ENCODE assay signal across 8 cellular contexts in the genomic region with DNA sequence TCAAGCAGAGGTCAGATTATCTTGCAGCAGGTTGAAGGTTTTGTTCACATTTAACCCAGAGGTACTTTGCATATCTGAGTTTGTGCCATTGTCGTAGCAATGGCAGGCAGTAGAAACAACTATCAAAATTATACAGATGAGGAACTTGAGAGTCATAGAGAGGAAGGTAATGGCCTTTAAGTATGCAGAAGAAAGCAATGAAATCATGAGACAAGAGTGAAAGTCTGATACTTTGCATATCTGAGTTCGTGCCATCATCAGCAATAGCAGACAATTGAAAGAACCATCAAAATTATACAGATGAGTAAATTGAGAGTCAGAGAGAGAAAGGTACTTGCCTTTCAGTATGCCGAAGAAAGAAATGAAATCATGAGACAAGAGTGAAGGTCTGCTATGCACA.
"Had no signal": no experiment of that assay in that cellular context is flagged by ENCODE, and none has a peak within 500 bp of the region (broad histone marks: within the 10 kb centered on the region; RNA-seq: fewer than 3 reads in every experiment).

No MANE protein-coding gene starts in this region.

- H3K4me3 ChIP-seq: GM23338, K562 had no signal

- H3K4me3 Mint-ChIP-seq: GM23338, H9 had no signal

- ATAC-seq: GM23338, K562 had no signal

- H2AFZ ChIP-seq: GM23338 had no signal

- H3K9me3 Mint-ChIP-seq: GM23338, H9 had no signal

- DNase-seq: H9, HCEC 1CT, IMR-90 had no signal

- H3K27ac Mint-ChIP-seq: GM23338 had no signal

- H3K4me2 ChIP-seq: GM23338 had no signal

- FAIRE-seq: H1, H54, HTR-8/SVneo, K562 had no signal
